In the genomic region with DNA sequence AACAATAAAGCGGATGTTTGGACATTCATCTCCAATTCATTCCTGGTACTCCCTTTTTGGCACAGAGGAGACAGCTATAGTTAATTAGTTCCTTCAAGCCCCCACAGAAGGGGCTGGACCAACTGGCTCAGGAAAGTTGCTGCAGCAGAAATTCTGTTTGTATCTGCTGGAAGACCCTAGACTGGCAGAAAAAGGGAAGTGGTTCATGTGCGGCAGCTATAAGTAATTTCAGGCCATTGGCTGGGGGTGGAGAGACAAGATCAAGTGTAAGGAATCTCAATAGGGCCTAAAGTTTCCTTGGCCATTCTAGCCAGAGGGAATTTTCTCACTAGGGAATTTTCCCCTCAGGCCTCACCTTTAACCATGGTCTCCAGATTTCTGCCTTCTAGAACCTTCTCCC, we compare ENCODE assay signal across 22 cellular contexts.
"Had no signal": no experiment of that assay in that cellular context is flagged by ENCODE, and none has a peak within 500 bp of the region (broad histone marks: within the 10 kb centered on the region; RNA-seq: fewer than 3 reads in every experiment).

No MANE protein-coding gene starts in this region.

- DNase-seq: activated B cell treated with CpG ODN at 0.5 μM for 24 hours; activated CD4-positive, alpha-beta T cell treated with anti-CD3 and anti-CD28 coated beads for 36 hours; activated CD4-positive, alpha-beta T cell treated with anti-CD3 and anti-CD28 coated beads, Interleukin-2, amount 50 U/mL, for 48 hours; activated CD8-positive, alpha-beta memory T cell treated with anti-CD3 and anti-CD28 coated beads, Interleukin-2, amount 50 U/mL, for 48 hours; activated naive CD4-positive, alpha-beta T cell; activated T-cell treated with anti-CD3 and anti-CD28 coated beads, Interleukin-2, amount 50 U/mL, for 4 hours; effector memory CD4-positive, alpha-beta T cell; foreskin keratinocyte; immature natural killer cell; left lung; naive B cell; occipital lobe; small intestine; stimulated activated CD4-positive, alpha-beta T cell treated with anti-CD3 and anti-CD28 coated beads, Interleukin-2, amount 100 ng/mL, for 24 hours; stimulated activated naive CD8-positive, alpha-beta T cell treated with anti-CD3 and anti-CD28 coated beads, Interleukin-15, amount 100 ng/mL, for 72 hours; tibial artery had no signal

- H3K27ac Mint-ChIP-seq: activated B cell treated with CpG ODN at 0.5 μM for 24 hours; activated CD4-positive, alpha-beta T cell treated with anti-CD3 and anti-CD28 coated beads for 36 hours; activated naive CD8-positive, alpha-beta T cell; activated T-helper 2 cell treated with anti-CD3 and anti-CD28 coated beads, Interferon-gamma antibody, Interleukin-2, Interleukin-4, amounts not matched to agents 10 μg/mL and 5 μg/mL and 100 μg/mL, durations not matched to agents 14 hours and 24 hours and 36 hours; immature natural killer cell; naive B cell; stimulated activated effector memory CD8-positive, alpha-beta T cell treated with anti-CD3 and anti-CD28 coated beads, Interleukin-12 subunit alpha, Interleukin-12 subunit beta, amount 100 ng/mL, for 72 hours; stimulated activated naive CD8-positive, alpha-beta T cell treated with anti-CD3 and anti-CD28 coated beads, Interleukin-15, amount 100 ng/mL, for 72 hours had no signal

- H3K9me3 Mint-ChIP-seq: activated T-helper 2 cell treated with anti-CD3 and anti-CD28 coated beads, Interferon-gamma antibody, Interleukin-2, Interleukin-4, amounts not matched to agents 10 μg/mL and 5 μg/mL and 100 μg/mL, durations not matched to agents 14 hours and 24 hours and 36 hours had no signal

- H3K36me3 ChIP-seq: left lung, tibial artery had no signal

- ATAC-seq: activated CD4-positive, alpha-beta T cell treated with anti-CD3 and anti-CD28 coated beads for 36 hours; activated T-cell treated with anti-CD3 and anti-CD28 coated beads, Interleukin-2, amount 50 U/mL, for 4 hours; foreskin keratinocyte; left lung; sciatic nerve; stimulated activated effector memory CD8-positive, alpha-beta T cell treated with anti-CD3 and anti-CD28 coated beads, Interleukin-12 subunit alpha, Interleukin-12 subunit beta, amount 100 ng/mL, for 72 hours; stimulated activated naive CD8-positive, alpha-beta T cell treated with anti-CD3 and anti-CD28 coated beads, Interleukin-15, amount 100 ng/mL, for 72 hours had no signal

- H3K27ac ChIP-seq: foreskin keratinocyte, left lung, tibial artery had no signal

- H3K4me3 Mint-ChIP-seq: activated B cell treated with CpG ODN at 0.5 μM for 24 hours; activated CD4-positive, alpha-beta T cell treated with anti-CD3 and anti-CD28 coated beads for 36 hours; activated naive CD8-positive, alpha-beta T cell; activated T-cell treated with anti-CD3 and anti-CD28 coated beads, Interleukin-2, amount 50 U/mL, for 4 hours; central memory CD8-positive, alpha-beta T cell; immature natural killer cell; naive B cell; stimulated activated effector memory CD8-positive, alpha-beta T cell treated with anti-CD3 and anti-CD28 coated beads, Interleukin-12 subunit alpha, Interleukin-12 subunit beta, amount 100 ng/mL, for 72 hours; stimulated activated naive CD8-positive, alpha-beta T cell treated with anti-CD3 and anti-CD28 coated beads, Interleukin-15, amount 100 ng/mL, for 72 hours had no signal

- H3K4me1 Mint-ChIP-seq: activated B cell treated with CpG ODN at 0.5 μM for 24 hours; activated CD4-positive, alpha-beta T cell treated with anti-CD3 and anti-CD28 coated beads for 36 hours; central memory CD8-positive, alpha-beta T cell; immature natural killer cell; naive B cell; stimulated activated effector memory CD8-positive, alpha-beta T cell treated with anti-CD3 and anti-CD28 coated beads, Interleukin-12 subunit alpha, Interleukin-12 subunit beta, amount 100 ng/mL, for 72 hours; stimulated activated naive CD8-positive, alpha-beta T cell treated with anti-CD3 and anti-CD28 coated beads, Interleukin-15, amount 100 ng/mL, for 72 hours had no signal

- H3K27me3 ChIP-seq: left lung, tibial artery had no signal

- H3K9me3 ChIP-seq: tibial artery had no signal

- H3K4me1 ChIP-seq: foreskin keratinocyte, left lung, tibial artery had no signal

- H3K36me3 Mint-ChIP-seq: activated naive CD8-positive, alpha-beta T cell; immature natural killer cell; stimulated activated effector memory CD8-positive, alpha-beta T cell treated with anti-CD3 and anti-CD28 coated beads, Interleukin-12 subunit alpha, Interleukin-12 subunit beta, amount 100 ng/mL, for 72 hours had no signal

- H3K4me3 ChIP-seq: left lung, lung, tibial artery had no signal
